15 cellular contexts compared by ENCODE assay signal in genomic region chrX:22795680-22796079, GRCh38.
DNase-seq lines count a peak whose midpoint lies in the region; ATAC-seq, FAIRE-seq and TF ChIP-seq lines count a peak whose summit lies in the region.
"Had no signal": no experiment of that assay in that cellular context is flagged by ENCODE, and none has a peak within 500 bp of the region (broad histone marks: within the 10 kb centered on the region; RNA-seq: fewer than 3 reads in every experiment).

No MANE protein-coding gene starts in this region.

- TF ChIP-seq CTCF in A549 (IDR thresholded peaks at IDR 0.05), result no peak
- TF ChIP-seq CTCF in nephron progenitor cell (IDR thresholded peaks at IDR 0.05), result no peak

- H3K9me3 Mint-ChIP-seq in nephron progenitor cell, result peaks cover 14% of the 10 kb centered on the region

- H3K27ac ChIP-seq in A549, result no peak overlapping the region
- H3K27ac ChIP-seq: BLaER1 treated with 17β-estradiol and CSF1 and Interleukin-3, amounts not matched to agents 10 nM and 100 nM had no signal

- H3K4me1 ChIP-seq in A549, result no peaks in the 10 kb centered on the region

- no peaks in the 10 kb centered on the region for H3K27me3 Mint-ChIP-seq in nephron progenitor cell (ENCODE audit: low read depth, poor library complexity)
- H3K27me3 Mint-ChIP-seq: CD8-positive, alpha-beta memory T cell had no signal

- no peak for ATAC-seq in A549

- DNase-seq in A549 (ENCODE audit: low read depth in 1 of 2, low spot score in 1 of 2) (no peak), HTR-8/SVneo (ENCODE audit: insufficient read length, low spot score) (peak; percentile 13), amniotic epithelial cell (ENCODE audit: low read depth) (peak; percentile 78), iris pigment epithelial cell (ENCODE audit: low read depth) (peak; percentile 10), nephron progenitor cell (no peak), ureter (ENCODE audit: low spot score) (no peak), superior temporal gyrus (ENCODE audit: extremely low spot score) (no peak), COLO668 (lab: John Stamatoyannopoulos, UW; ENCODE audit: unreplicated experiment) (no peak)
- DNase-seq: CD8-positive, alpha-beta memory T cell; NCI-H1105 treated with DMSO at 0.1 percent for 48 hours; NCI-H187 treated with DMSO at 0.1 percent for 48 hours; NCI-H526 treated with DMSO at 0.1 percent for 48 hours had no signal

- CTCF ChIA-PET in A549 (lab: Yijun Ruan, JAX), result no interaction called here

- no peak overlapping the region for H3K4me2 ChIP-seq in A549
- H3K4me2 ChIP-seq: BLaER1 treated with 17β-estradiol and CSF1 and Interleukin-3, amounts not matched to agents 10 nM and 100 nM had no signal

- H3K9me3 ChIP-seq in A549, result no peaks in the 10 kb centered on the region

- no peaks in the 10 kb centered on the region for H3K36me3 Mint-ChIP-seq in nephron progenitor cell (ENCODE audit: low read depth)
- H3K36me3 Mint-ChIP-seq: CD8-positive, alpha-beta memory T cell had no signal

- FAIRE-seq in A549 (lab: Jason Lieb, UNC) (peak; percentile 61), HTR-8/SVneo (lab: Jason Lieb, UNC) (peak; percentile 92)
- FAIRE-seq: A204.1, H54 had no signal

- no peak overlapping the region for H3K27ac Mint-ChIP-seq in nephron progenitor cell

- no peak for TF ChIP-seq RAD21 in A549 (conservative IDR thresholded peaks at IDR 0.05 in 1 of 2, IDR thresholded peaks at IDR 0.05 in 1 of 2)

- no peak overlapping the region for H3K4me3 ChIP-seq in A549
- H3K4me3 ChIP-seq: BLaER1 treated with 17β-estradiol and CSF1 and Interleukin-3, amounts not matched to agents 10 nM and 100 nM had no signal

- no peak for TF ChIP-seq EP300 in A549 (IDR thresholded peaks at IDR 0.05)

- POLR2A ChIA-PET in A549 (lab: Yijun Ruan, JAX), result interaction anchor here (0.6 kb wide), 1 partner anchor 772 kb away, joined by 3 read pairs; no protein-coding TSS in a partner anchor

- TF ChIP-seq POLR2A in A549 (IDR thresholded peaks at IDR 0.05; ENCODE audit: low read length), result no peak

- H3K4me3 Mint-ChIP-seq in nephron progenitor cell, result no peak overlapping the region
- H3K4me3 Mint-ChIP-seq: CD8-positive, alpha-beta memory T cell had no signal

- WGBS in A549 (ENCODE audit: missing lambda C conversion rate), result 1% methylated on average over 5 of the region's 5 CpGs

- H3K4me1 Mint-ChIP-seq in nephron progenitor cell, result no peaks in the 10 kb centered on the region
- H3K4me1 Mint-ChIP-seq: CD8-positive, alpha-beta memory T cell had no signal

TF ChIP-seq in A549, 52 proteins besides CTCF, POLR2A, EP300 and RAD21:
- TF ChIP-seq CEBPB (IDR thresholded peaks at IDR 0.05), result no peak

Comparison
In these comparisons a context has a peak if more than half of its experiments do, and no peak if none do; other contexts are left out.
1. DNase-seq: peak in HTR-8/SVneo (single experiment), amniotic epithelial cell (single experiment) and iris pigment epithelial cell (single experiment); none in A549 (0 of 2), nephron progenitor cell (single experiment), ureter (single experiment), superior temporal gyrus (single experiment) and COLO668 (single experiment).